In genomic region chr19:54448774-54449700, GRCh38 we compare ENCODE assay signal across 8 cellular contexts. TPM values are rescaled to one million over a fixed set of nuclear protein-coding genes. Genes with fewer than 3 reads are reported as not detected.
DNase-seq lines count a peak whose midpoint lies in the region; TF ChIP-seq lines count a peak whose summit lies in the region.

TSS of gene LENG8 (plus strand) at chr19:54449199. CDS start at chr19:54451345, 2,146 bp downstream.

- peak within 1 kb of the TSS; percentile 95 for H3K18ac ChIP-seq in H9 (ENCODE audit: insufficient read length, low read depth, low read length)

- no peak within 1 kb of the TSS for H3K56ac ChIP-seq in H9 (ENCODE audit: insufficient read length, low read depth, low read length)

- H2BK120ac ChIP-seq in H9 (ENCODE audit: low read depth, low read length, poor library complexity, severe bottlenecking): no peak within 1 kb of the TSS

- H3K4me1 ChIP-seq in H9 (ENCODE audit: insufficient read depth, low read length) (peaks cover 2% of the 10 kb centered on the region; the same call in 1 of the 2 replicates), stomach smooth muscle (ENCODE audit: control insufficient read depth, insufficient read depth, low read length) (peaks cover 37% of the 10 kb centered on the region)

- TF ChIP-seq CTCF in H9 (conservative IDR thresholded peaks at IDR 0.05): no peak
- TF ChIP-seq CTCF in neural crest cell (conservative IDR thresholded peaks at IDR 0.05): no peak

- H4K5ac ChIP-seq in H9 (ENCODE audit: insufficient read length, low read depth, low read length): no peak within 1 kb of the TSS

- no peak within 1 kb of the TSS for H2BK15ac ChIP-seq in H9 (ENCODE audit: low read depth, low read length)

- H2AFZ ChIP-seq in H9 (ENCODE audit: low read length): no peak within 1 kb of the TSS

- H3K4me3 ChIP-seq in MG63 (peak within 1 kb of the TSS; percentile 82), stomach smooth muscle (ENCODE audit: low read length in 2 of 2) (peak within 1 kb of the TSS; percentile 68 to 96)

- H4K91ac ChIP-seq in H9 (ENCODE audit: insufficient read length, low read depth, low read length): no peak within 1 kb of the TSS

- no peaks in the 10 kb centered on the region for H4K20me1 ChIP-seq in H9 (ENCODE audit: control insufficient read depth, insufficient read depth, insufficient read length)

- H3K14ac ChIP-seq in H9 (ENCODE audit: insufficient read depth, low read length): peak within 1 kb of the TSS; percentile 90

- peaks cover 19% of the 10 kb centered on the region for H3K79me2 ChIP-seq in H9 (ENCODE audit: insufficient read depth, low read length)

- no peak within 1 kb of the TSS for H2BK12ac ChIP-seq in H9 (ENCODE audit: insufficient read length, low read depth, low read length)

- H2BK5ac ChIP-seq in H9 (ENCODE audit: insufficient read length, low read length): no peak within 1 kb of the TSS

- H3K79me1 ChIP-seq in H9 (ENCODE audit: insufficient read depth, low read depth, low read length, poor library complexity, severe bottlenecking): peaks cover 10% of the 10 kb centered on the region

- no peak within 1 kb of the TSS for H3K27ac ChIP-seq in H9 (ENCODE audit: insufficient read length, low read depth, low read length)
- peak within 1 kb of the TSS; percentile 96 for H3K27ac ChIP-seq in stomach smooth muscle (ENCODE audit: low read length)

- no peak within 1 kb of the TSS for H2AK5ac ChIP-seq in H9 (ENCODE audit: insufficient read length, low read length)

- H3K27me3 Mint-ChIP-seq in H9 (ENCODE audit: low read depth): no peaks in the 10 kb centered on the region
- H3K27me3 Mint-ChIP-seq in neural crest cell (ENCODE audit: low read depth): peaks cover 4% of the 10 kb centered on the region

- H4K8ac ChIP-seq in H9 (replicated peaks; ENCODE audit: insufficient read length, low read depth, low read length): no peak within 1 kb of the TSS

- no peak within 1 kb of the TSS for H3T11ph ChIP-seq in H9 (ENCODE audit: low read length)

- H3K36me3 ChIP-seq in MG63 (peaks cover 72% of the 10 kb centered on the region), stomach smooth muscle (ENCODE audit: control insufficient read depth in 2 of 2, insufficient read depth in 2 of 2, low read length in 2 of 2) (peaks cover 30 to 37% of the 10 kb centered on the region in 2 donors)

- no peaks in the 10 kb centered on the region for H3K27me3 ChIP-seq in H9 (ENCODE audit: insufficient read depth, low read length)
- no peaks in the 10 kb centered on the region for H3K27me3 ChIP-seq in MG63
- no peaks in the 10 kb centered on the region for H3K27me3 ChIP-seq in stomach smooth muscle (ENCODE audit: control insufficient read depth in 1 of 2, insufficient read depth in 2 of 2, low read length in 2 of 2)

- peak within 1 kb of the TSS; percentile 97 to 99 for H3K4me3 Mint-ChIP-seq in H9
- peak within 1 kb of the TSS; percentile 100 for H3K4me3 Mint-ChIP-seq in neural crest cell

- WGBS in H9 (ENCODE audit: extremely low coverage, insufficient read length, low lambda C conversion rate): no CpG with 5 or more reads among the region's 96 CpGs

- H3K9me3 Mint-ChIP-seq in H9 (peaks cover 4 to 10% of the 10 kb centered on the region in 2 experiments; a peak in 2 of 5 replicates), neural crest cell (no peaks in the 10 kb centered on the region)

- H3K4me1 Mint-ChIP-seq in H9 (peaks cover 16 to 28% of the 10 kb centered on the region in 2 experiments), neural crest cell (peaks cover 37% of the 10 kb centered on the region)

- no peak within 1 kb of the TSS for H3K4ac ChIP-seq in H9 (ENCODE audit: low read depth, low read length)

- H3K9me3 ChIP-seq in H9 (ENCODE audit: control insufficient read depth, low read depth, low read length): no peaks in the 10 kb centered on the region
- no peaks in the 10 kb centered on the region for H3K9me3 ChIP-seq in MG63
- no peaks in the 10 kb centered on the region for H3K9me3 ChIP-seq in stomach smooth muscle (ENCODE audit: control insufficient read depth in 2 of 2, low read length in 2 of 2)

- H3K27ac Mint-ChIP-seq in H9: peak within 1 kb of the TSS; percentile 99 to 100 (median 99)
- peak within 1 kb of the TSS; percentile 99 for H3K27ac Mint-ChIP-seq in neural crest cell (ENCODE audit: unreplicated experiment)

- H3K23me2 ChIP-seq in H9 (ENCODE audit: insufficient read length, low read depth, low read length, poor library complexity, severe bottlenecking): peaks cover 9% of the 10 kb centered on the region

- H3K4me2 ChIP-seq in H9 (ENCODE audit: insufficient read depth, insufficient read length, low read length): peak within 1 kb of the TSS; percentile 93

- H3K36me3 Mint-ChIP-seq in H9 (ENCODE audit: insufficient read depth in 1 of 3, low read depth in 3 of 3) (peaks cover 34 to 55% (median 39%) of the 10 kb centered on the region in 3 experiments), neural crest cell (ENCODE audit: low read depth) (peaks cover 19% of the 10 kb centered on the region)

- no peak within 1 kb of the TSS for H3K23ac ChIP-seq in H9 (ENCODE audit: insufficient read length, low read depth, low read length)

- H2BK20ac ChIP-seq in H9 (ENCODE audit: low read depth, low read length, poor library complexity, severe bottlenecking): no peak within 1 kb of the TSS

- DNase-seq in ELR (ENCODE audit: low read depth): peak; percentile 96
- DNase-seq in H9: peak; percentile 95
- peak; percentile 96 for DNase-seq in MG63
- peak; percentile 77 for DNase-seq in SHP77 treated with DMSO at 0.1 percent for 48 hours (lab: John Stamatoyannopoulos, UW)
- peak; percentile 99 for DNase-seq in activated effector memory CD4-positive, alpha-beta T cell treated with anti-CD3 and anti-CD28 coated beads, Interleukin-2, amount 50 U/mL, for 16 hours
- peak; percentile 96 for DNase-seq in fibroblast of the conjunctiva (ENCODE audit: low read depth)
- DNase-seq in neural crest cell (ENCODE audit: low read depth, low spot score): peak; percentile 92

- H3K9ac ChIP-seq in H9 (ENCODE audit: extremely low read depth, insufficient read length, low read length) (peak within 1 kb of the TSS; percentile 84), stomach smooth muscle (ENCODE audit: low read length in 2 of 2) (peak within 1 kb of the TSS; percentile 92 to 96)

RNA-seq across cellular contexts. Expression of gene LENG8, which starts in this region (rescaled TPM):
- total RNA-seq in H9 (2021): 133 and 148 TPM in 2 replicates
- total RNA-seq in MG63 (2014; rRNA removed; shearing (Covaris generic); ENCODE audit: low replicate concordance): 5.2 and 6.6 TPM in 2 replicates
- total RNA-seq in neural crest cell: 157 and 161 TPM in 2 replicates

Comparison
In these comparisons a context has a peak if more than half of its experiments do, and no peak if none do; other contexts are left out.
1. RNA of gene LENG8 (total RNA-seq): 157 to 161 TPM in neural crest cell and 133 to 148 TPM in H9; 5.2 to 6.6 TPM in MG63; every median in the first group is over 10 times any median in the second.
2. Peak in every context shown above with its lines, with median percentiles within 50 percentile points of each other: DNase-seq.